9 cellular contexts compared by ENCODE assay signal in genomic region chr11:128052912-128053641, GRCh38.
DNase-seq lines count a peak whose midpoint lies in the region; ATAC-seq and TF ChIP-seq lines count a peak whose summit lies in the region.
"Had no signal": no experiment of that assay in that cellular context is flagged by ENCODE, and none has a peak within 500 bp of the region (broad histone marks: within the 10 kb centered on the region; RNA-seq: fewer than 3 reads in every experiment).

No MANE protein-coding gene starts in this region.

- no peaks in the 10 kb centered on the region for H3K27me3 Mint-ChIP-seq in activated naive CD4-positive, alpha-beta T cell treated with anti-CD3 and anti-CD28 coated beads, Interleukin-2, amount 50 U/mL, for 24 hours

- no peak for DNase-seq in activated naive CD4-positive, alpha-beta T cell (lab: John Stamatoyannopoulos, UW)
- DNase-seq in NCI-H69 (lab: John Stamatoyannopoulos, UW) (peak; percentile 44), dermis blood vessel endothelial cell (peak; percentile 45), aorta (no peak), NAMALWA (ENCODE audit: low spot score) (no peak), vagina (ENCODE audit: extremely low spot score in 2 of 2) (no peak)
- DNase-seq: upper lobe of left lung had no signal

- H3K9me3 ChIP-seq in aorta (ENCODE audit: control insufficient read depth, low read length): no peaks in the 10 kb centered on the region
- no peaks in the 10 kb centered on the region for H3K9me3 ChIP-seq in vagina
- H3K9me3 ChIP-seq: upper lobe of left lung had no signal

- TF ChIP-seq CTCF in vagina (IDR thresholded peaks at IDR 0.05): no peak

- no peak for TF ChIP-seq POLR2A in vagina (IDR thresholded peaks at IDR 0.05)

- peak overlapping the region; percentile 100 for H3K27ac Mint-ChIP-seq in activated naive CD4-positive, alpha-beta T cell treated with anti-CD3 and anti-CD28 coated beads, Interleukin-2, amount 50 U/mL, for 24 hours

- peak overlapping the region; percentile 87 for H3K4me3 Mint-ChIP-seq in activated naive CD4-positive, alpha-beta T cell treated with anti-CD3 and anti-CD28 coated beads, Interleukin-2, amount 50 U/mL, for 24 hours

- WGBS in aorta, 2 donors: 20 to 26% methylated on average over 2 of the region's 2 CpGs

- H3K9me3 Mint-ChIP-seq in activated naive CD4-positive, alpha-beta T cell treated with anti-CD3 and anti-CD28 coated beads, Interleukin-2, amount 50 U/mL, for 24 hours: peaks cover 10% of the 10 kb centered on the region

- intact Hi-C loops in aorta (cut with DNase I) (no loop called here), vagina (cut with DNase I) (no loop called here)

- ATAC-seq in aorta (ENCODE audit: low FRiP score) (no peak), GM19324 (IDR thresholded peaks at IDR 0.05; ENCODE audit: low FRiP score, unreplicated experiment) (no peak)

- H3K36me3 Mint-ChIP-seq in activated naive CD4-positive, alpha-beta T cell treated with anti-CD3 and anti-CD28 coated beads, Interleukin-2, amount 50 U/mL, for 24 hours: peaks cover 4% of the 10 kb centered on the region

- H3K4me1 Mint-ChIP-seq in activated naive CD4-positive, alpha-beta T cell treated with anti-CD3 and anti-CD28 coated beads, Interleukin-2, amount 50 U/mL, for 24 hours: peaks cover 83% of the 10 kb centered on the region

- H3K27ac ChIP-seq in aorta (ENCODE audit: low read depth in 1 of 2, low read length in 2 of 2) (peak overlapping the region; percentile 71 to 80), vagina (no peak overlapping the region)
- H3K27ac ChIP-seq: upper lobe of left lung had no signal

- H3K36me3 ChIP-seq in aorta (ENCODE audit: control insufficient read depth in 1 of 2, insufficient read depth in 2 of 2, low read length in 1 of 2): no peaks in the 10 kb centered on the region
- no peaks in the 10 kb centered on the region for H3K36me3 ChIP-seq in vagina
- H3K36me3 ChIP-seq: upper lobe of left lung had no signal

- no peak overlapping the region for H3K4me3 ChIP-seq in aorta (ENCODE audit: low read length in 2 of 2)
- no peak overlapping the region for H3K4me3 ChIP-seq in vagina
- H3K4me3 ChIP-seq: upper lobe of left lung had no signal

- H3K4me1 ChIP-seq in aorta (ENCODE audit: control insufficient read depth in 1 of 2, insufficient read depth in 2 of 2, low read length in 2 of 2): peaks cover 4 to 6% of the 10 kb centered on the region in 2 donors
- no peaks in the 10 kb centered on the region for H3K4me1 ChIP-seq in vagina

- H3K27me3 ChIP-seq in aorta (ENCODE audit: control insufficient read depth in 1 of 2, insufficient read depth in 2 of 2, low read length in 1 of 2): no peaks in the 10 kb centered on the region
- H3K27me3 ChIP-seq in vagina: no peaks in the 10 kb centered on the region
- H3K27me3 ChIP-seq: upper lobe of left lung had no signal

Comparison
In these comparisons a context has a peak if more than half of its experiments do, and no peak if none do; other contexts are left out.
1. DNase-seq: peak in NCI-H69 (single experiment) and dermis blood vessel endothelial cell (single experiment); none in activated naive CD4-positive, alpha-beta T cell (0 of 4), aorta (0 of 2), NAMALWA (single experiment) and vagina (0 of 2).